Comparison of ENCODE assay signal across 19 cellular contexts in genomic region chr1:96445296-96445695, GRCh38.
"Had no signal": no experiment of that assay in that cellular context is flagged by ENCODE, and none has a peak within 500 bp of the region (broad histone marks: within the 10 kb centered on the region; RNA-seq: fewer than 3 reads in every experiment).

No MANE protein-coding gene starts in this region.

- H3K27ac ChIP-seq: adrenal gland, hepatocyte, right lobe of liver, stomach, suprapubic skin, tibial nerve, VCaP had no signal

- H3K9me3 ChIP-seq: adrenal gland, right lobe of liver, suprapubic skin had no signal

- H3K27me3 ChIP-seq: adrenal gland, hepatocyte, right lobe of liver, stomach, suprapubic skin, tibial nerve had no signal

- H3K79me2 ChIP-seq: hepatocyte had no signal

- H3K4me1 Mint-ChIP-seq: activated CD4-positive, alpha-beta memory T cell treated with anti-CD3 and anti-CD28 coated beads, Interleukin-2, amount 10 ng/mL, durations not matched to agents 7 days and 5 days; activated CD4-positive, alpha-beta T cell treated with anti-CD3 and anti-CD28 coated beads, Interleukin-2, amount 10 ng/mL, durations not matched to agents 24 days and 14 days; memory B cell; nephron; stimulated activated memory B cell treated with anti-CD40 and anti-IgM and Interleukin-4, amounts not matched to agents 10 μg/mL and 1 μg/mL and 100 μg/mL, for 72 hours had no signal

- H3K27me3 Mint-ChIP-seq: activated CD4-positive, alpha-beta memory T cell treated with anti-CD3 and anti-CD28 coated beads, Interleukin-2, amount 10 ng/mL, durations not matched to agents 7 days and 5 days; activated CD4-positive, alpha-beta T cell treated with anti-CD3 and anti-CD28 coated beads, Interleukin-2, amount 10 ng/mL, durations not matched to agents 24 days and 14 days; memory B cell; stimulated activated memory B cell treated with anti-CD40 and anti-IgM and Interleukin-4, amounts not matched to agents 10 μg/mL and 1 μg/mL and 100 μg/mL, for 72 hours had no signal

- H2AFZ ChIP-seq: hepatocyte had no signal

- H3K9me3 Mint-ChIP-seq: activated CD4-positive, alpha-beta memory T cell treated with anti-CD3 and anti-CD28 coated beads, Interleukin-2, amount 10 ng/mL, durations not matched to agents 7 days and 5 days; activated CD4-positive, alpha-beta T cell treated with anti-CD3 and anti-CD28 coated beads, Interleukin-2, amount 10 ng/mL, durations not matched to agents 24 days and 14 days; memory B cell had no signal

- H3K4me3 ChIP-seq: adrenal gland, hepatocyte, right lobe of liver, stomach, suprapubic skin, tibial nerve had no signal

- H3K4me3 Mint-ChIP-seq: activated CD4-positive, alpha-beta memory T cell treated with anti-CD3 and anti-CD28 coated beads, Interleukin-2, amount 10 ng/mL, durations not matched to agents 7 days and 5 days; activated CD4-positive, alpha-beta T cell treated with anti-CD3 and anti-CD28 coated beads, Interleukin-2, amount 10 ng/mL, durations not matched to agents 24 days and 14 days; activated naive CD8-positive, alpha-beta T cell; memory B cell; nephron; stimulated activated memory B cell treated with anti-CD40 and anti-IgM and Interleukin-4, amounts not matched to agents 10 μg/mL and 1 μg/mL and 100 μg/mL, for 72 hours had no signal

- H3K36me3 Mint-ChIP-seq: activated naive CD8-positive, alpha-beta T cell; memory B cell; stimulated activated memory B cell treated with anti-CD40 and anti-IgM and Interleukin-4, amounts not matched to agents 10 μg/mL and 1 μg/mL and 100 μg/mL, for 72 hours had no signal

- ATAC-seq: activated CD4-positive, CD25-positive, alpha-beta regulatory T cell treated with anti-CD3 and anti-CD28 coated beads, Interleukin-2, amount 50 U/mL, for 24 hours; left cardiac atrium; right lobe of liver; stimulated activated memory B cell treated with anti-CD40 and anti-IgM and Interleukin-4, amounts not matched to agents 10 μg/mL and 1 μg/mL and 100 μg/mL, for 72 hours had no signal

- H3K4me1 ChIP-seq: adrenal gland, right lobe of liver, stomach, suprapubic skin, tibial nerve had no signal

- H3K27ac Mint-ChIP-seq: activated CD4-positive, alpha-beta memory T cell treated with anti-CD3 and anti-CD28 coated beads, Interleukin-2, amount 10 ng/mL, durations not matched to agents 7 days and 5 days; activated CD4-positive, alpha-beta T cell treated with anti-CD3 and anti-CD28 coated beads, Interleukin-2, amount 10 ng/mL, durations not matched to agents 24 days and 14 days; activated naive CD8-positive, alpha-beta T cell; memory B cell; nephron; stimulated activated memory B cell treated with anti-CD40 and anti-IgM and Interleukin-4, amounts not matched to agents 10 μg/mL and 1 μg/mL and 100 μg/mL, for 72 hours had no signal

- DNase-seq: activated CD4-positive, alpha-beta memory T cell treated with anti-CD3 and anti-CD28 coated beads, Interleukin-2, amount 10 ng/mL, durations not matched to agents 7 days and 5 days; activated CD4-positive, alpha-beta T cell treated with anti-CD3 and anti-CD28 coated beads, Interleukin-2, amount 10 ng/mL, durations not matched to agents 24 days and 14 days; activated T-cell treated with anti-CD3 and anti-CD28 coated beads for 4 hours; adrenal gland; glutamatergic neuron; left cardiac atrium; right lobe of liver; small intestine; stimulated activated CD4-positive, alpha-beta T cell treated with anti-CD3 and anti-CD28 coated beads, Interleukin-2, amount 100 ng/mL, for 24 hours; stomach had no signal

- H3K4me2 ChIP-seq: hepatocyte had no signal

- H3K36me3 ChIP-seq: adrenal gland, right lobe of liver, stomach, suprapubic skin, tibial nerve had no signal
